ENCODE assay signal across 26 cellular contexts in genomic region chrX:33968611-33969010, GRCh38.
DNase-seq lines count a peak whose midpoint lies in the region; ATAC-seq, FAIRE-seq and TF ChIP-seq lines count a peak whose summit lies in the region.
"Had no signal": no experiment of that assay in that cellular context is flagged by ENCODE, and none has a peak within 500 bp of the region (broad histone marks: within the 10 kb centered on the region; RNA-seq: fewer than 3 reads in every experiment).

No MANE protein-coding gene starts in this region.

- H3K27me3 Mint-ChIP-seq in chondrocyte (ENCODE audit: low read depth), result peaks cover 3% of the 10 kb centered on the region
- H3K27me3 Mint-ChIP-seq: CD4-positive, alpha-beta memory T cell; CD4-positive, CD25-positive, alpha-beta regulatory T cell; CD8-positive, alpha-beta memory T cell had no signal

- no peak for ATAC-seq in GM19023 (IDR thresholded peaks at IDR 0.05; ENCODE audit: unreplicated experiment)
- ATAC-seq: GM12878 had no signal

- H3K9me3 Mint-ChIP-seq in chondrocyte (ENCODE audit: low read depth), result peaks cover under 1% of the 10 kb centered on the region

- H3K27ac Mint-ChIP-seq in chondrocyte (ENCODE audit: unreplicated experiment), result no peak overlapping the region
- H3K27ac Mint-ChIP-seq: CD4-positive, alpha-beta memory T cell; CD4-positive, CD25-positive, alpha-beta regulatory T cell; CD8-positive, alpha-beta memory T cell had no signal

- H3K36me3 Mint-ChIP-seq in chondrocyte (ENCODE audit: low read depth), result no peaks in the 10 kb centered on the region
- H3K36me3 Mint-ChIP-seq: CD14-positive monocyte; CD4-positive, alpha-beta memory T cell; CD4-positive, CD25-positive, alpha-beta regulatory T cell; CD8-positive, alpha-beta memory T cell had no signal

- no peak for FAIRE-seq in kidney (lab: Jason Lieb, UNC)
- FAIRE-seq: A204.1, GM12878, GM12892, GM18507, GM19239 had no signal

- H3K9me3 ChIP-seq in kidney (ENCODE audit: control insufficient read depth in 1 of 2, low read length in 2 of 2) (no peaks in the 10 kb centered on the region), spleen (peaks cover 0 to 3% (median 0%) of the 10 kb centered on the region in 8 donors)
- H3K9me3 ChIP-seq: BE2C had no signal

- DNase-seq in chondrocyte (ENCODE audit: low spot score) (peak; percentile 81), kidney (peak; percentile 36), spleen (peak; percentile 44), inferior parietal cortex (ENCODE audit: extremely low spot score) (no peak)
- DNase-seq: 8988T; ACHN; BE2C; C1 segment of cervical spinal cord; CD4-positive, alpha-beta memory T cell; CD4-positive, CD25-positive, alpha-beta regulatory T cell; CD8-positive, alpha-beta memory T cell; COR-L47; DMS 273 treated with DMSO at 0.1 percent for 48 hours; DMS153; DMS79; DND-41; EL; GDM1 had no signal

- TF ChIP-seq CTCF in chondrocyte (IDR thresholded peaks at IDR 0.05), result no peak
- no peak for TF ChIP-seq CTCF in kidney (IDR thresholded peaks at IDR 0.05; ENCODE audit: borderline replicate concordance, extremely low read depth, insufficient read depth)
- no peak for TF ChIP-seq CTCF in spleen (IDR thresholded peaks at IDR 0.05 in 8 of 11, conservative IDR thresholded peaks at IDR 0.05 in 3 of 11)

- H3K9ac ChIP-seq in kidney (ENCODE audit: low read length in 2 of 2), result no peak overlapping the region
- H3K9ac ChIP-seq: BLaER1 had no signal

- TF ChIP-seq POLR2A in spleen (IDR thresholded peaks at IDR 0.05), result no peak

- no peak overlapping the region for H3K4me3 Mint-ChIP-seq in chondrocyte (ENCODE audit: unreplicated experiment)
- H3K4me3 Mint-ChIP-seq: CD14-positive monocyte; CD4-positive, alpha-beta memory T cell; CD4-positive, CD25-positive, alpha-beta regulatory T cell; CD8-positive, alpha-beta memory T cell had no signal

- H3K36me3 ChIP-seq in kidney (ENCODE audit: control insufficient read depth in 1 of 2, insufficient read depth in 2 of 2, low read length in 2 of 2) (no peaks in the 10 kb centered on the region), spleen (no peaks in the 10 kb centered on the region)
- H3K36me3 ChIP-seq: BE2C, BLaER1 had no signal

- H3K27ac ChIP-seq in kidney (ENCODE audit: low read depth in 2 of 2, low read length in 2 of 2) (no peak overlapping the region), spleen (no peak overlapping the region)
- H3K27ac ChIP-seq: BLaER1 had no signal

- 58 to 69% (median 63%) methylated on average over 4 of the region's 4 CpGs; no CpG with 5 or more reads in 1 of the 5 donors for WGBS in spleen, 5 donors

- no peak overlapping the region for H3K4me3 ChIP-seq in kidney (ENCODE audit: low read length in 2 of 2)
- no peak overlapping the region for H3K4me3 ChIP-seq in spleen
- H3K4me3 ChIP-seq: BLaER1, GM12878 had no signal

- H3K4me1 ChIP-seq in kidney (ENCODE audit: control insufficient read depth in 1 of 2, insufficient read depth in 1 of 2, low read depth in 1 of 2, low read length in 2 of 2) (no peaks in the 10 kb centered on the region), spleen (no peaks in the 10 kb centered on the region)
- H3K4me1 ChIP-seq: BE2C, BLaER1 had no signal

- intact Hi-C loops in kidney (cut with DNase I) (no loop called here), spleen (cut with DNase I; ENCODE audit: low total_unique reads) (no loop called here)

- H3K4me1 Mint-ChIP-seq in chondrocyte (ENCODE audit: low read depth), result no peaks in the 10 kb centered on the region
- H3K4me1 Mint-ChIP-seq: CD14-positive monocyte; CD4-positive, alpha-beta memory T cell; CD4-positive, CD25-positive, alpha-beta regulatory T cell; CD8-positive, alpha-beta memory T cell had no signal

- peaks cover 0 to 3% (median 0%) of the 10 kb centered on the region in 7 donors for H3K27me3 ChIP-seq in spleen (replicated peaks in 1 of 7)
- H3K27me3 ChIP-seq: BE2C had no signal
